8 cellular contexts compared by ENCODE assay signal in genomic region chr12:121060149-121061001, GRCh38. TPM values are rescaled to one million over a fixed set of nuclear protein-coding genes. Genes with fewer than 3 reads are reported as not detected.
DNase-seq lines count a peak whose midpoint lies in the region; ATAC-seq and TF ChIP-seq lines count a peak whose summit lies in the region.

No MANE protein-coding gene starts in this region.

- TF ChIP-seq CTCF in RWPE1 (conservative IDR thresholded peaks at IDR 0.05; ENCODE audit: low read depth) (peak; percentile 16), prostate gland (IDR thresholded peaks at IDR 0.05) (peak in 3 of 4 experiments; percentile 30 to 54 (median 41))

- peaks cover 16% of the 10 kb centered on the region for H3K4me1 Mint-ChIP-seq in activated naive CD4-positive, alpha-beta T cell treated with anti-CD3 and anti-CD28 coated beads for 36 hours (ENCODE audit: low read depth)

- peak overlapping the region; percentile 63 for H3K27ac Mint-ChIP-seq in activated naive CD4-positive, alpha-beta T cell treated with anti-CD3 and anti-CD28 coated beads for 36 hours

- H3K4me1 ChIP-seq in prostate gland (replicated peaks): no peaks in the 10 kb centered on the region

- H3K36me3 Mint-ChIP-seq in activated naive CD4-positive, alpha-beta T cell treated with anti-CD3 and anti-CD28 coated beads for 36 hours (ENCODE audit: low read depth): no peaks in the 10 kb centered on the region

- no peaks in the 10 kb centered on the region for H3K9me3 Mint-ChIP-seq in activated naive CD4-positive, alpha-beta T cell treated with anti-CD3 and anti-CD28 coated beads for 36 hours

- no peaks in the 10 kb centered on the region for H3K9me3 ChIP-seq in prostate gland

- H3K36me3 ChIP-seq in prostate gland: no peaks in the 10 kb centered on the region

- H3K27ac ChIP-seq in RWPE1: peak overlapping the region; percentile 10; the same call in 1 of the 2 replicates
- H3K27ac ChIP-seq in prostate gland: peak overlapping the region; percentile 30 to 39

- CTCF ChIA-PET in RWPE1 (lab: Yijun Ruan, JAX): interaction anchor here (0.7 to 1.1 kb wide), 4 partner anchors 20 to 175 kb away, joined by 3 to 4 read pairs (median 4); no protein-coding TSS in a partner anchor
- CTCF ChIA-PET in activated naive CD4-positive, alpha-beta T cell treated with anti-CD3 and anti-CD28 coated beads for 36 hours (lab: Charles Lee): interaction anchor here (0.6 to 4.6 kb wide), 39 partner anchors 8 to 727 kb away, joined by 3 to 31 read pairs (median 4); partner anchors contain the start of genes C12orf43 and OASL

- peak overlapping the region; percentile 64 for H3K4me3 Mint-ChIP-seq in activated naive CD4-positive, alpha-beta T cell treated with anti-CD3 and anti-CD28 coated beads for 36 hours

- WGBS in prostate gland: 51% methylated on average over 16 of the region's 16 CpGs

- POLR2A ChIA-PET in RWPE1 (lab: Yijun Ruan, JAX; ENCODE audit: low non-redundant PET): no interaction called here

- peak; percentile 89 for DNase-seq in DMS53 (lab: John Stamatoyannopoulos, UW)
- no peak for DNase-seq in RWPE1 (ENCODE audit: low spot score)
- peak; percentile 66 for DNase-seq in activated naive CD4-positive, alpha-beta T cell treated with anti-CD3 and anti-CD28 coated beads for 36 hours
- peak; percentile 28 for DNase-seq in glomerular visceral epithelial cell (ENCODE audit: extremely low spot score)
- DNase-seq in prostate gland (ENCODE audit: low spot score): no peak
- DNase-seq in COLO668 (lab: John Stamatoyannopoulos, UW; ENCODE audit: unreplicated experiment): no peak

- no peaks in the 10 kb centered on the region for H3K27me3 Mint-ChIP-seq in activated naive CD4-positive, alpha-beta T cell treated with anti-CD3 and anti-CD28 coated beads for 36 hours (ENCODE audit: low read depth)

- TF ChIP-seq POLR2A in prostate gland (IDR thresholded peaks at IDR 0.05): no peak

- H3K4me3 ChIP-seq in prostate gland: peak overlapping the region; percentile 9 to 13

- ATAC-seq in GM19438 (IDR thresholded peaks at IDR 0.05; ENCODE audit: low read depth, unreplicated experiment) (peak; percentile 75), HG03521 (IDR thresholded peaks at IDR 0.05; ENCODE audit: unreplicated experiment) (peak; percentile 82)

- no peaks in the 10 kb centered on the region for H3K27me3 ChIP-seq in prostate gland (replicated peaks; ENCODE audit: insufficient read depth)

- intact Hi-C loops in activated naive CD4-positive, alpha-beta T cell treated with anti-CD3 and anti-CD28 coated beads for 36 hours (cut with micrococcal nuclease): loop anchor here (1.0 to 5.0 kb wide), 10 partner anchors 21 to 478 kb away; partner anchors contain the start of genes C12orf43, OASL and POP5
- intact Hi-C loops in prostate gland (cut with DNase I): no loop called here

RNA-seq across cellular contexts. Expression of gene OASL, which starts 21.3 kb away (rescaled TPM):
- total RNA-seq in activated naive CD4-positive, alpha-beta T cell treated with anti-CD3 and anti-CD28 coated beads for 36 hours: 10 to 100 TPM; 12.4 to 13.4 TPM
- total RNA-seq in prostate gland: under 1 TPM; 0.14 to 0.91 TPM

RNA-seq across cellular contexts. Expression of gene C12orf43, which starts 44.1 kb away (rescaled TPM):
- total RNA-seq in activated naive CD4-positive, alpha-beta T cell treated with anti-CD3 and anti-CD28 coated beads for 36 hours: 10 to 100 TPM; 14.1 to 15.0 TPM
- 10 to 100 TPM; 13.8 to 15.2 TPM for total RNA-seq in prostate gland

Comparison
In these comparisons a context has a peak if more than half of its experiments do, and no peak if none do; other contexts are left out.
1. DNase-seq: peak in DMS53 (single experiment), activated naive CD4-positive, alpha-beta T cell treated with anti-CD3 and anti-CD28 coated beads for 36 hours (single experiment) and glomerular visceral epithelial cell (single experiment); none in RWPE1 (single experiment), prostate gland (single experiment) and COLO668 (single experiment).
2. RNA of gene OASL, which starts 21.3 kb away (total RNA-seq): 12.4 to 13.4 TPM in activated naive CD4-positive, alpha-beta T cell treated with anti-CD3 and anti-CD28 coated beads for 36 hours; 0.14 to 0.91 TPM in prostate gland; every median in the first group is over 4 times any median in the second.